In the genomic region with DNA sequence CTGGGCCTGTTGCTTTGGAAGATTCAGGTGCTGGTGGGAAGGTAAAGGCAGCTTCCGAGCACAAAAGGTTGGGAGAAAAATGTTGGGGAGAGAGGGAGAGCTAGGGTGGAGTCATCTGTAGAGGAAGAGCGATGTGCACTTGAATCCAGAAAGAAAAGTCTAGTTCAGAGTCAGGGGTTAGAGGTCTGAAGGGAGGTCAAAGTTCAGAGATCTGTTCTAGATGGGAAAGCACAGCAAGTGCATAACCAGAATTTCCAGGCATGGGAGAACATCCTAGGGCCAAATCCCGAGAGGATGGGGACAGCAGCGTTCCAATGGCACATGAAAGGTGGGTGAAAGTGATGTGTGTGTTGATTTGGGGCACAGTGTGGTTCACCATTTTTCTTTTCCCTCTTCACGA, we compare ENCODE assay signal across 29 cellular contexts.
"Had no signal": no experiment of that assay in that cellular context is flagged by ENCODE, and none has a peak within 500 bp of the region (broad histone marks: within the 10 kb centered on the region; RNA-seq: fewer than 3 reads in every experiment).

No MANE protein-coding gene starts in this region.

- H3K27me3 ChIP-seq: pancreas, right lobe of liver, sigmoid colon, suprapubic skin, testis, tibial artery, transverse colon, upper lobe of right lung, uterus had no signal

- ATAC-seq: naive thymus-derived CD8-positive, alpha-beta T cell; natural killer cell treated with Interleukin-12 subunit alpha and Interleukin-12 subunit beta and Interleukin-15 and Interleukin-18, amount 100 ng/mL, for 72 hours; pancreas; right cardiac atrium; right lobe of liver; stimulated activated effector memory CD8-positive, alpha-beta T cell treated with anti-CD3 and anti-CD28 coated beads, Interleukin-12 subunit alpha, Interleukin-12 subunit beta, amount 100 ng/mL, for 72 hours; stimulated activated naive CD8-positive, alpha-beta T cell treated with anti-CD3 and anti-CD28 coated beads, Interleukin-15, amount 100 ng/mL, for 72 hours; stimulated activated naive CD8-positive, alpha-beta T cell treated with anti-CD3 and anti-CD28 coated beads, Interleukin-15, Interleukin-2, amounts not matched to agents 100 U/mL and 50 U/mL, for 24 hours; upper lobe of right lung had no signal

- H3K27me3 Mint-ChIP-seq: progenitor cell of endocrine pancreas, type B pancreatic cell had no signal

- H3K4me3 Mint-ChIP-seq: naive B cell; naive thymus-derived CD8-positive, alpha-beta T cell; natural killer cell treated with Interleukin-12 subunit alpha and Interleukin-12 subunit beta and Interleukin-15 and Interleukin-18, amount 100 ng/mL, for 72 hours; nephron progenitor cell; neural crest cell; stimulated activated effector memory CD8-positive, alpha-beta T cell treated with anti-CD3 and anti-CD28 coated beads, Interleukin-12 subunit alpha, Interleukin-12 subunit beta, amount 100 ng/mL, for 72 hours; stimulated activated naive CD8-positive, alpha-beta T cell treated with anti-CD3 and anti-CD28 coated beads, Interleukin-15, amount 100 ng/mL, for 72 hours; type B pancreatic cell had no signal

- H3K4me3 ChIP-seq: pancreas, psoas muscle, right lobe of liver, sigmoid colon, suprapubic skin, testis, tibial artery, transverse colon, upper lobe of right lung, uterus had no signal

- H3K27ac ChIP-seq: pancreas, psoas muscle, right lobe of liver, sigmoid colon, suprapubic skin, testis, tibial artery, transverse colon, upper lobe of right lung, uterus had no signal

- DNase-seq: naive B cell; naive thymus-derived CD8-positive, alpha-beta T cell; nephron progenitor cell; pancreas; posterior cingulate gyrus; psoas muscle; right cardiac atrium; right lobe of liver; sigmoid colon; small intestine; stimulated activated CD4-positive, alpha-beta T cell treated with anti-CD3 and anti-CD28 coated beads, Interleukin-15, amount 100 ng/mL, for 24 hours; stimulated activated CD4-positive, alpha-beta T cell treated with anti-CD3 and anti-CD28 coated beads, Interleukin-2, amount 100 ng/mL, for 24 hours; stimulated activated CD4-positive, alpha-beta T cell treated with anti-CD3 and anti-CD28 coated beads, Interleukin-2, amount 100 ng/mL, for 48 hours; stimulated activated CD4-positive, alpha-beta T cell treated with anti-CD3 and anti-CD28 coated beads, Interleukin-4, amount 100 ng/mL, for 24 hours; stimulated activated naive CD4-positive, alpha-beta T cell; stimulated activated naive CD8-positive, alpha-beta T cell treated with anti-CD3 and anti-CD28 coated beads, Interleukin-15, amount 100 ng/mL, for 72 hours; stimulated activated naive CD8-positive, alpha-beta T cell treated with anti-CD3 and anti-CD28 coated beads, Interleukin-15, Interleukin-2, amounts not matched to agents 100 U/mL and 50 U/mL, for 24 hours; substantia nigra; tibial artery; transverse colon; upper lobe of right lung; uterus had no signal

- H3K36me3 ChIP-seq: pancreas, right lobe of liver, sigmoid colon, suprapubic skin, tibial artery, transverse colon, upper lobe of right lung, uterus had no signal

- H3K36me3 Mint-ChIP-seq: naive thymus-derived CD8-positive, alpha-beta T cell; natural killer cell treated with Interleukin-12 subunit alpha and Interleukin-12 subunit beta and Interleukin-15 and Interleukin-18, amount 100 ng/mL, for 72 hours; stimulated activated effector memory CD8-positive, alpha-beta T cell treated with anti-CD3 and anti-CD28 coated beads, Interleukin-12 subunit alpha, Interleukin-12 subunit beta, amount 100 ng/mL, for 72 hours; type B pancreatic cell had no signal

- H3K9me3 Mint-ChIP-seq: natural killer cell treated with Interleukin-12 subunit alpha and Interleukin-12 subunit beta and Interleukin-15 and Interleukin-18, amount 100 ng/mL, for 72 hours; neural crest cell had no signal

- H3K27ac Mint-ChIP-seq: natural killer cell treated with Interleukin-12 subunit alpha and Interleukin-12 subunit beta and Interleukin-15 and Interleukin-18, amount 100 ng/mL, for 72 hours; nephron progenitor cell; progenitor cell of endocrine pancreas; stimulated activated effector memory CD8-positive, alpha-beta T cell treated with anti-CD3 and anti-CD28 coated beads, Interleukin-12 subunit alpha, Interleukin-12 subunit beta, amount 100 ng/mL, for 72 hours; type B pancreatic cell had no signal

- H3K9me3 ChIP-seq: pancreas, psoas muscle, right lobe of liver, sigmoid colon, suprapubic skin, testis, transverse colon, upper lobe of right lung, uterus had no signal

- H3K4me1 Mint-ChIP-seq: naive thymus-derived CD8-positive, alpha-beta T cell; neural crest cell; stimulated activated effector memory CD8-positive, alpha-beta T cell treated with anti-CD3 and anti-CD28 coated beads, Interleukin-12 subunit alpha, Interleukin-12 subunit beta, amount 100 ng/mL, for 72 hours; stimulated activated naive CD8-positive, alpha-beta T cell treated with anti-CD3 and anti-CD28 coated beads, Interleukin-15, amount 100 ng/mL, for 72 hours had no signal

- H3K4me1 ChIP-seq: pancreas, right lobe of liver, sigmoid colon, transverse colon, upper lobe of right lung, uterus had no signal
